ENCODE assay signal across 9 cellular contexts in genomic region chr5:54959673-54960418, GRCh38. TPM values are rescaled to one million over a fixed set of nuclear protein-coding genes. Genes with fewer than 3 reads are reported as not detected.
A peak's percentile ranks its signal among the peaks of the same experiment; 100 is the strongest.
DNase-seq lines count a peak whose midpoint lies in the region; ATAC-seq and TF ChIP-seq lines count a peak whose summit lies in the region.
"Had no signal": no experiment of that assay in that cellular context is flagged by ENCODE, and none has a peak within 500 bp of the region (broad histone marks: within the 10 kb centered on the region; RNA-seq: fewer than 3 reads in every experiment).

No MANE protein-coding gene starts in this region.

- H4K5ac ChIP-seq in mesendoderm (ENCODE audit: low read length): no peak overlapping the region

- no peak overlapping the region for H2BK120ac ChIP-seq in mesendoderm (ENCODE audit: low read depth, low read length)

- H3K9ac ChIP-seq in DND-41 (ENCODE audit: low read depth, low read length) (no peak overlapping the region), mesendoderm (ENCODE audit: low read length) (no peak overlapping the region)

- H3K4me3 ChIP-seq in DND-41 (ENCODE audit: low read depth in 1 of 2, low read length in 2 of 2) (no peak overlapping the region), mesendoderm (ENCODE audit: low read length) (no peak overlapping the region)

- H3K27ac ChIP-seq in DND-41 (ENCODE audit: low read length) (no peak overlapping the region), mesendoderm (ENCODE audit: low read depth, low read length) (no peak overlapping the region)

- no peaks in the 10 kb centered on the region for H4K20me1 ChIP-seq in DND-41 (ENCODE audit: insufficient read depth, low read length)

- H3K4me1 ChIP-seq in DND-41 (ENCODE audit: insufficient read depth, low read length) (no peaks in the 10 kb centered on the region), mesendoderm (ENCODE audit: control insufficient read depth, low read depth, low read length) (no peaks in the 10 kb centered on the region)

- H2BK5ac ChIP-seq in mesendoderm (ENCODE audit: low read length): no peak overlapping the region

- no peaks in the 10 kb centered on the region for H3K79me1 ChIP-seq in mesendoderm (ENCODE audit: low read length)

- peaks cover 2% of the 10 kb centered on the region; the same call in 1 of the 2 replicates for H3K27me3 Mint-ChIP-seq in HFFc6 (ENCODE audit: insufficient read depth)
- peaks cover 15% of the 10 kb centered on the region for H3K27me3 Mint-ChIP-seq in WTC11 (ENCODE audit: low read depth)

- no peak overlapping the region for H2AK5ac ChIP-seq in mesendoderm (ENCODE audit: low read length)

- no peaks in the 10 kb centered on the region for H3K79me2 ChIP-seq in DND-41 (ENCODE audit: insufficient read depth, low read length)
- no peaks in the 10 kb centered on the region for H3K79me2 ChIP-seq in mesendoderm (ENCODE audit: control insufficient read depth, insufficient read depth, low read length)

- TF ChIP-seq CTCF in DND-41 (IDR thresholded peaks at IDR 0.05; ENCODE audit: borderline replicate concordance, extremely low read depth, low read length, poor library complexity, severe bottlenecking) (peak; percentile 51), HFFc6 (IDR thresholded peaks at IDR 0.05) (peak; percentile 70), WTC11 (IDR thresholded peaks at IDR 0.05) (peak; percentile 33)

- H3K36me3 Mint-ChIP-seq in HFFc6 (ENCODE audit: low read depth) (no peaks in the 10 kb centered on the region), WTC11 (no peaks in the 10 kb centered on the region)

- no peak overlapping the region for H2BK15ac ChIP-seq in mesendoderm (replicated peaks; ENCODE audit: low read depth)

- H3K4ac ChIP-seq in mesendoderm (ENCODE audit: low read depth, low read length): no peak overlapping the region

- no peaks in the 10 kb centered on the region for H3K9me3 ChIP-seq in DND-41 (ENCODE audit: insufficient read depth, low read length, severe bottlenecking)

- no peak overlapping the region for H3K18ac ChIP-seq in mesendoderm (ENCODE audit: low read length)

- H3K4me2 ChIP-seq in DND-41 (ENCODE audit: insufficient read depth, low read length) (no peak overlapping the region), mesendoderm (ENCODE audit: low read length) (no peak overlapping the region)

- no peak overlapping the region for H3K23ac ChIP-seq in mesendoderm (ENCODE audit: low read length)

- WGBS in mesendoderm (ENCODE audit: extremely low coverage, insufficient coverage, low lambda C conversion rate): no CpG with 5 or more reads among the region's 6 CpGs

- H2AFZ ChIP-seq in DND-41 (ENCODE audit: low read depth, low read length): no peak overlapping the region

- no peak overlapping the region for H3K4me3 Mint-ChIP-seq in HFFc6
- H3K4me3 Mint-ChIP-seq in WTC11: no peak overlapping the region

- H3K56ac ChIP-seq in mesendoderm (ENCODE audit: low read length): no peak overlapping the region

- H3K9me3 Mint-ChIP-seq in HFFc6 (no peaks in the 10 kb centered on the region), WTC11 (no peaks in the 10 kb centered on the region)

- POLR2A ChIA-PET in WTC11 (lab: Charles Lee): interaction anchor here (1.0 kb wide), 1 partner anchor 182 kb away, joined by 3 read pairs; no protein-coding TSS in a partner anchor

- DNase-seq in DND-41 (peak; percentile 31), HFFc6 (no peak), WTC11 (ENCODE audit: low spot score) (peak; percentile 71), mesendoderm (peak; percentile 66), midbrain (lab: John Stamatoyannopoulos, UW) (no peak), SW480 (ENCODE audit: low spot score) (no peak)
- no peak for DNase-seq in effector CD4-positive, alpha-beta T cell

- CTCF ChIA-PET in WTC11 (lab: Charles Lee): interaction anchor here (0.6 to 3.9 kb wide), 36 partner anchors 10 to 716 kb away, joined by 3 to 75 read pairs (median 5); partner anchors contain the start of genes ESM1, GPX8 and SNX18

- H3K27ac Mint-ChIP-seq in HFFc6: no peak overlapping the region
- no peak overlapping the region for H3K27ac Mint-ChIP-seq in WTC11

- no peaks in the 10 kb centered on the region for H3K36me3 ChIP-seq in DND-41 (ENCODE audit: insufficient read depth, low read length)
- no peaks in the 10 kb centered on the region for H3K36me3 ChIP-seq in mesendoderm (ENCODE audit: control insufficient read depth, insufficient read depth, low read length)

- no peaks in the 10 kb centered on the region for H3K27me3 ChIP-seq in DND-41 (ENCODE audit: insufficient read depth, low read length, poor library complexity)
- H3K27me3 ChIP-seq in mesendoderm (ENCODE audit: insufficient read depth, low read length, poor library complexity): no peaks in the 10 kb centered on the region

- ATAC-seq in DND-41 (ENCODE audit: insufficient read depth, low read depth) (no peak), WTC11 (peak; percentile 79), HG03439 (IDR thresholded peaks at IDR 0.05; ENCODE audit: unreplicated experiment) (no peak)
- ATAC-seq: Right ventricle myocardium inferior had no signal

- H4K8ac ChIP-seq in mesendoderm (ENCODE audit: low read depth, low read length): no peak overlapping the region

- H3K4me1 Mint-ChIP-seq in HFFc6 (ENCODE audit: low read depth) (peaks cover 14% of the 10 kb centered on the region), WTC11 (no peaks in the 10 kb centered on the region)

TF ChIP-seq in WTC11, 78 proteins besides CTCF, POLR2A, EP300 and RAD21 (continues in another document):
- TF ChIP-seq ZNF121 (CRISPR knock-in tag; IDR thresholded peaks at IDR 0.05) (no peak), E2F4 (CRISPR knock-in tag; IDR thresholded peaks at IDR 0.05; ENCODE audit: borderline replicate concordance, low read depth) (no peak), ZNF138 (CRISPR knock-in tag; conservative IDR thresholded peaks at IDR 0.05) (no peak), IRF2 (CRISPR knock-in tag; IDR thresholded peaks at IDR 0.05; ENCODE audit: borderline replicate concordance, low read depth) (no peak), ARID4B (CRISPR knock-in tag; IDR thresholded peaks at IDR 0.05; ENCODE audit: borderline replicate concordance) (no peak)

RNA-seq across cellular contexts. Expression of gene ESM1, which starts 25.5 kb away (rescaled TPM):
- total RNA-seq in HFFc6 (2021; fragmentation: NEBNext Ultra II Directional; extraction: Animal tissue kit (Norgen Biotek cat#: 25700)): 10 to 100 TPM in 2 of 6 experiments, 1 to 10 TPM in 4; 8.5 to 54.1 (median 9.1) TPM
- total RNA-seq in WTC11 (2021): not detected in 3 replicates
- polyA plus RNA-seq in mesendoderm (2013, experiment 1 of 2): not detected
- polyA plus RNA-seq in mesendoderm (2013, experiment 2 of 2): not detected

Comparison
In these comparisons a context has a peak if more than half of its experiments do, and no peak if none do; other contexts are left out.
1. DNase-seq: peak in DND-41 (single experiment), WTC11 (single experiment) and mesendoderm (single experiment); none in HFFc6 (single experiment), midbrain (single experiment), SW480 (single experiment) and effector CD4-positive, alpha-beta T cell (single experiment).
2. Peak in every context shown above with its lines, with median percentiles within 50 percentile points of each other: CTCF ChIP-seq.